1 cellular context compared by ENCODE assay signal in genomic region chr11:129888451-129888850, GRCh38.
TF ChIP-seq lines count a peak whose summit lies in the region.

No MANE protein-coding gene starts in this region.

TF ChIP-seq in SK-N-SH, 30 proteins besides CTCF, POLR2A, EP300 and RAD21 (continued from another document):
- TF ChIP-seq FOXJ3 (CRISPR knock-in tag; IDR thresholded peaks at IDR 0.05): no peak
- TF ChIP-seq CHD2 (IDR thresholded peaks at IDR 0.05; ENCODE audit: low read length, partially characterized antibody): no peak
- no peak for TF ChIP-seq MEF2A (IDR thresholded peaks at IDR 0.05; ENCODE audit: borderline replicate concordance, low read depth)
- no peak for TF ChIP-seq FOXM1 (IDR thresholded peaks at IDR 0.05; ENCODE audit: low read depth)
- no peak for TF ChIP-seq USF1 (IDR thresholded peaks at IDR 0.05; ENCODE audit: borderline replicate concordance, low read depth)
- no peak for TF ChIP-seq NRF1 (IDR thresholded peaks at IDR 0.05; ENCODE audit: low read depth, low read length)
- no peak for TF ChIP-seq POLR2AphosphoS5 (IDR thresholded peaks at IDR 0.05; ENCODE audit: low read depth, low read length)
- no peak for TF ChIP-seq RXRA (IDR thresholded peaks at IDR 0.05; ENCODE audit: borderline replicate concordance, low read depth)
- TF ChIP-seq GABPA (IDR thresholded peaks at IDR 0.05; ENCODE audit: low read depth): no peak
- no peak for TF ChIP-seq MAX (IDR thresholded peaks at IDR 0.05; ENCODE audit: low read depth)
TF ChIP-seq in SK-N-SH: peak in this region for 0.
